Comparison of ENCODE assay signal across 8 cellular contexts in the genomic region with DNA sequence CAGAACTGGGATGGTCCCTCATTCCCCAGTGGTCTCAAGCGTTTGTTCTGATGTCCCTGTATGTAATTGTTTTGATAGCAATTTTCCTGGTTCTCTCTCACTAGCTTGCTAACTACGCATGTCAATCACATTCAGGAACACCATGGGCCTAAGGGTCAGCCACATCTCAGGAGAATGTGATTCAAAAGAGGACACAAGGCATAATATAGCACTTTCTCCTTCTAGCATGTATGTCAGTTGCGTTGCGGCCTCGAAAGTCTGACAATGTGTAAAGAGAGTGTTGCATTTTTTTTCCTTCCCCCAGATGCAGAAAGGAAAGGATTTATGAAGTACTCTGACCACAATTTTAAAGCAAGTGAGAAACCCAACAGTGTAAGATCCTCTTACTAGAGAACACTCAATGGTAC.
DNase-seq lines count a peak whose midpoint lies in the region; ATAC-seq and TF ChIP-seq lines count a peak whose summit lies in the region.

No MANE protein-coding gene starts in this region.

- H3K27me3 ChIP-seq in subcutaneous abdominal adipose tissue (ENCODE audit: control insufficient read depth in 5 of 5, insufficient read depth in 4 of 5, low read length in 5 of 5), result no peaks in the 10 kb centered on the region

- peak overlapping the region; percentile 94 for H3K27ac Mint-ChIP-seq in activated naive CD4-positive, alpha-beta T cell treated with anti-CD3 and anti-CD28 coated beads, Interleukin-2, amount 50 U/mL, for 24 hours

- H3K27ac ChIP-seq in subcutaneous abdominal adipose tissue (ENCODE audit: low read depth, low read length), result peak overlapping the region; percentile 91

- H3K9me3 ChIP-seq in iPS-18c (ENCODE audit: control insufficient read depth, insufficient read depth, low read length) (no peaks in the 10 kb centered on the region), subcutaneous abdominal adipose tissue (ENCODE audit: control insufficient read depth in 5 of 5, low read length in 5 of 5) (no peaks in the 10 kb centered on the region)

- H3K4me1 Mint-ChIP-seq in activated naive CD4-positive, alpha-beta T cell treated with anti-CD3 and anti-CD28 coated beads, Interleukin-2, amount 50 U/mL, for 24 hours, result peaks cover 26% of the 10 kb centered on the region

- CTCF ChIA-PET in GM10248 (lab: Yijun Ruan, JAX), result interaction anchor here (1.2 to 1.4 kb wide), 2 partner anchors 15 to 395 kb away, joined by 3 read pairs; no protein-coding TSS in a partner anchor

- H3K4me3 ChIP-seq in AG10803 (ENCODE audit: low read length), result peak overlapping the region; percentile 59
- H3K4me3 ChIP-seq in HFF-Myc (replicated peaks; ENCODE audit: low read depth, low read length), result peak overlapping the region; percentile 45
- H3K4me3 ChIP-seq in iPS-18c (ENCODE audit: insufficient read depth, low read depth, low read length), result peak overlapping the region; percentile 74
- peak overlapping the region; percentile 78 to 86 (median 79) for H3K4me3 ChIP-seq in subcutaneous abdominal adipose tissue (ENCODE audit: low read depth in 1 of 5, low read length in 5 of 5)

- H3K36me3 ChIP-seq in subcutaneous abdominal adipose tissue (ENCODE audit: control insufficient read depth in 5 of 5, insufficient read depth in 5 of 5, low read length in 5 of 5), result no peaks in the 10 kb centered on the region

- H3K4me1 ChIP-seq in subcutaneous abdominal adipose tissue (ENCODE audit: control insufficient read depth in 5 of 5, insufficient read depth in 5 of 5, low read length in 5 of 5), result peaks cover 0 to 21% (median 20%) of the 10 kb centered on the region in 5 donors

- peak overlapping the region; percentile 87 for H3K4me3 Mint-ChIP-seq in activated naive CD4-positive, alpha-beta T cell treated with anti-CD3 and anti-CD28 coated beads, Interleukin-2, amount 50 U/mL, for 24 hours

- POLR2A ChIA-PET in GM10248 (lab: Yijun Ruan, JAX), result no interaction called here

- TF ChIP-seq CTCF in AG10803 (conservative IDR thresholded peaks at IDR 0.05; ENCODE audit: low read length) (no peak), HFF-Myc (IDR thresholded peaks at IDR 0.05; ENCODE audit: low read depth, low read length, missing control alignments) (no peak), GM10248 (IDR thresholded peaks at IDR 0.05; ENCODE audit: control extremely low read depth, extremely low read depth, low read depth, missing control alignments) (no peak)

- ATAC-seq in HG03469 (IDR thresholded peaks at IDR 0.05; ENCODE audit: unreplicated experiment), result no peak

- no peaks in the 10 kb centered on the region for H3K9me3 Mint-ChIP-seq in activated naive CD4-positive, alpha-beta T cell treated with anti-CD3 and anti-CD28 coated beads, Interleukin-2, amount 50 U/mL, for 24 hours

- no peak for DNase-seq in AG10803 (ENCODE audit: low read depth)
- DNase-seq in HFF-Myc (ENCODE audit: extremely low read depth, low read depth), result no peak
- DNase-seq in GM10248 (ENCODE audit: extremely low spot score), result no peak
- DNase-seq in GM19240 (ENCODE audit: insufficient read length, low spot score), result no peak

- H3K36me3 Mint-ChIP-seq in activated naive CD4-positive, alpha-beta T cell treated with anti-CD3 and anti-CD28 coated beads, Interleukin-2, amount 50 U/mL, for 24 hours, result no peaks in the 10 kb centered on the region

- no peaks in the 10 kb centered on the region for H3K27me3 Mint-ChIP-seq in activated naive CD4-positive, alpha-beta T cell treated with anti-CD3 and anti-CD28 coated beads, Interleukin-2, amount 50 U/mL, for 24 hours

- peak overlapping the region; percentile 77 to 96 (median 86) for H3K9ac ChIP-seq in subcutaneous abdominal adipose tissue (ENCODE audit: low read length in 5 of 5)
